In the genomic region with DNA sequence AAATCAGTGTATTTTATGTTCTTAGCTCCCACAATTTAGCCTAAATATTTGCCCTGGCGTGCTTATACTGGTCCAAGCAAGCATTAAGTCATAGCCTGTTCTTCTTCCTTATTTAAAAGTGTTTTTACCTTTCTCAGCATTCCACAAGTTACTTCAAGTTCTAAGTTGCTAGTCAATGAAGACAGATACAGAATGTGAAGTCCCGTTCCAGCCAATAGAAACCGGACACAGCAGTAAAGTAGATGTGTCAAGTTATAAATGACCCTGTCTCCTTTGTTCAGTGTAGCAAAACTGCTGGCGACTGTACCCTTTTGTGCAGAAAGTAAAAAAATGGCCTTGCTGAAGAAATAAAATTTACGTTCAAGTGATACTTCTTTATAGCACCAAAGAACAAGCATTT, we compare ENCODE assay signal across 2 cellular contexts.
TF ChIP-seq lines count a peak whose summit lies in the region.

No MANE protein-coding gene starts in this region.

TF ChIP-seq in A549, 52 proteins besides CTCF, POLR2A, EP300 and RAD21 (continued from another document):
- TF ChIP-seq ZNF302 (CRISPR knock-in tag; IDR thresholded peaks at IDR 0.05), result no peak

TF ChIP-seq in HEK293, 187 proteins besides CTCF, POLR2A, EP300 and RAD21 (continued from another document):
- TF ChIP-seq ZNF2 (tag by site-specific recombination; IDR thresholded peaks at IDR 0.05), result no peak
- TF ChIP-seq, protein P1, sequence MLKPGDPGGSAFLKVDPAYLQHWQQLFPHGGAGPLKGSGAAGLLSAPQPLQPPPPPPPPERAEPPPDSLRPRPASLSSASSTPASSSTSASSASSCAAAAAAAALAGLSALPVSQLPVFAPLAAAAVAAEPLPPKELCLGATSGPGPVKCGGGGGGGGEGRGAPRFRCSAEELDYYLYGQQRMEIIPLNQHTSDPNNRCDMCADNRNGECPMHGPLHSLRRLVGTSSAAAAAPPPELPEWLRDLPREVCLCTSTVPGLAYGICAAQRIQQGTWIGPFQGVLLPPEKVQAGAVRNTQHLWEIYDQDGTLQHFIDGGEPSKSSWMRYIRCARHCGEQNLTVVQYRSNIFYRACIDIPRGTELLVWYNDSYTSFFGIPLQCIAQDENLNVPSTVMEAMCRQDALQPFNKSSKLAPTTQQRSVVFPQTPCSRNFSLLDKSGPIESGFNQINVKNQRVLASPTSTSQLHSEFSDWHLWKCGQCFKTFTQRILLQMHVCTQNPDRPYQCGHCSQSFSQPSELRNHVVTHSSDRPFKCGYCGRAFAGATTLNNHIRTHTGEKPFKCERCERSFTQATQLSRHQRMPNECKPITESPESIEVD (tag by site-specific recombination; IDR thresholded peaks at IDR 0.05), result no peak; the same call in 1 of the 2 replicates
- no peak for TF ChIP-seq ZFP41 (tag by site-specific recombination; IDR thresholded peaks at IDR 0.05; ENCODE audit: borderline replicate concordance)
- TF ChIP-seq MEIS1 (CRISPR knock-in tag; IDR thresholded peaks at IDR 0.05; ENCODE audit: borderline replicate concordance), result no peak
- TF ChIP-seq, protein P2, sequence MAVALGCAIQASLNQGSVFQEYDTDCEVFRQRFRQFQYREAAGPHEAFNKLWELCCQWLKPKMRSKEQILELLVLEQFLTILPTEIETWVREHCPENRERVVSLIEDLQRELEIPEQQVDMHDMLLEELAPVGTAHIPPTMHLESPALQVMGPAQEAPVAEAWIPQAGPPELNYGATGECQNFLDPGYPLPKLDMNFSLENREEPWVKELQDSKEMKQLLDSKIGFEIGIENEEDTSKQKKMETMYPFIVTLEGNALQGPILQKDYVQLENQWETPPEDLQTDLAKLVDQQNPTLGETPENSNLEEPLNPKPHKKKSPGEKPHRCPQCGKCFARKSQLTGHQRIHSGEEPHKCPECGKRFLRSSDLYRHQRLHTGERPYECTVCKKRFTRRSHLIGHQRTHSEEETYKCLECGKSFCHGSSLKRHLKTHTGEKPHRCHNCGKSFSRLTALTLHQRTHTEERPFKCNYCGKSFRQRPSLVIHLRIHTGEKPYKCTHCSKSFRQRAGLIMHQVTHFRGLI (tag by site-specific recombination; IDR thresholded peaks at IDR 0.05), result no peak
- no peak for TF ChIP-seq ZNF558 (tag by site-specific recombination; IDR thresholded peaks at IDR 0.05)
